Comparison of ENCODE assay signal across 28 cellular contexts in the genomic region with DNA sequence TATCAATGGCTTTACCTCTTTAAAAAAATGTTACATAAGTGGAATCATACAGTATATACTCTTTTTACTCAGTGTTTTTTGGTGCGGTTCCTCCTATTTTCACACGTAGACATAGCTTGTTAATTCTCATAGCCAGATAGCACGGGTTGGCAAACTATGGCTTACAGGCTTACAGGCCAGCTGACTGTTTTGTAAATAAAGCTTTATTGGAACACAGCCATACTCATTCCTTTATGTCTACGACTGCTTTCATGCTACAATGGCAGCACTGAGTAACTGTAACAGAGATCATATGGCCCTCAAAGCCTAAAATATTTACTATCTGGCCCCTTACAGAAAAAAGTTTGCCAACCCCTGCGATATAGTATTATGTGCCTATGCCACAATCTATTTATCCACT. TPM values are rescaled to one million over a fixed set of nuclear protein-coding genes. Genes with fewer than 3 reads are reported as not detected.
A peak's percentile ranks its signal among the peaks of the same experiment; 100 is the strongest.
DNase-seq lines count a peak whose midpoint lies in the region; ATAC-seq, FAIRE-seq and TF ChIP-seq lines count a peak whose summit lies in the region.
"Had no signal": no experiment of that assay in that cellular context is flagged by ENCODE, and none has a peak within 500 bp of the region (broad histone marks: within the 10 kb centered on the region; RNA-seq: fewer than 3 reads in every experiment).

No MANE protein-coding gene starts in this region.

- H3K4me1 Mint-ChIP-seq in WTC11 = peaks cover 8% of the 10 kb centered on the region

- peaks cover 25% of the 10 kb centered on the region for H3K27me3 Mint-ChIP-seq in WTC11 (ENCODE audit: low read depth)

- no peak overlapping the region for H3K4me3 Mint-ChIP-seq in WTC11
- H3K4me3 Mint-ChIP-seq: CD4-positive, alpha-beta T cell; T-helper 1 cell treated with Interleukin-12 subunit alpha and Interleukin-12 subunit beta and Interleukin-4 antibody, amounts not matched to agents 30 μg/mL and 1 μg/mL, for 36 hours had no signal

- H4K20me1 ChIP-seq in HepG2 (ENCODE audit: insufficient read depth, low read length) = no peaks in the 10 kb centered on the region
- H4K20me1 ChIP-seq: BLaER1 treated with 17β-estradiol and CSF1 and Interleukin-3, amounts not matched to agents 10 nM and 100 nM had no signal

- H3K9me3 ChIP-seq in HepG2 (ENCODE audit: low read length) (no peaks in the 10 kb centered on the region), right lobe of liver (no peaks in the 10 kb centered on the region), HAP-1 (no peaks in the 10 kb centered on the region)
- H3K9me3 ChIP-seq: A549; BLaER1 treated with 17β-estradiol and CSF1 and Interleukin-3, amounts not matched to agents 10 nM and 100 nM; Peyer's patch had no signal

- no peak overlapping the region for H3K9ac ChIP-seq in HepG2 (ENCODE audit: insufficient read depth, low read depth, low read length)
- H3K9ac ChIP-seq: BLaER1 treated with 17β-estradiol and CSF1 and Interleukin-3, amounts not matched to agents 10 nM and 100 nM; GM23248 had no signal

- H3K36me3 Mint-ChIP-seq in WTC11 = no peaks in the 10 kb centered on the region

- CTCF ChIA-PET in HepG2 (lab: Yijun Ruan, JAX; ENCODE audit: low intra/inter-chr PET ratio, low total read pairs) (no interaction called here), WTC11 (lab: Charles Lee) (no interaction called here)

- H3K27ac ChIP-seq in HepG2 (ENCODE audit: extremely low read length, insufficient read depth, low read length) (no peak overlapping the region), right lobe of liver (no peak overlapping the region), VCaP (peak overlapping the region; percentile 96)
- H3K27ac ChIP-seq: A549; BLaER1 treated with 17β-estradiol and CSF1 and Interleukin-3, amounts not matched to agents 10 nM and 100 nM; GM23248; Peyer's patch; SK-N-MC had no signal

- H3K27ac Mint-ChIP-seq in WTC11 = no peak overlapping the region
- H3K27ac Mint-ChIP-seq: CD4-positive, alpha-beta T cell; T-helper 1 cell treated with Interleukin-12 subunit alpha and Interleukin-12 subunit beta and Interleukin-4 antibody, amounts not matched to agents 30 μg/mL and 1 μg/mL, for 36 hours had no signal

- TF ChIP-seq CTCF in HepG2 (CRISPR knock-in tag; IDR thresholded peaks at IDR 0.05) (no peak), right lobe of liver (IDR thresholded peaks at IDR 0.05) (no peak), VCaP (conservative IDR thresholded peaks at IDR 0.05) (no peak), WTC11 (IDR thresholded peaks at IDR 0.05) (no peak)

- ATAC-seq in HepG2 = no peak
- ATAC-seq in right lobe of liver = no peak
- ATAC-seq in WTC11 = no peak
- ATAC-seq: A549 had no signal

- no TSS peak for BruUV-seq in HepG2 (replicated peaks; lab: Mats Ljungman, UMichigan)

- TF ChIP-seq POLR2A in HepG2 (IDR thresholded peaks at IDR 0.05; ENCODE audit: insufficient read depth in 1 of 2, low read depth in 2 of 2, low read length in 2 of 2) (no peak), right lobe of liver (IDR thresholded peaks at IDR 0.05) (no peak)

- H3K36me3 ChIP-seq in HepG2 (replicated peaks in 1 of 2; ENCODE audit: control insufficient read depth in 1 of 2, insufficient read depth in 2 of 2, low read length in 2 of 2) (no peaks in the 10 kb centered on the region), right lobe of liver (no peaks in the 10 kb centered on the region), HAP-1 (replicated peaks) (no peaks in the 10 kb centered on the region)
- H3K36me3 ChIP-seq: BLaER1 treated with 17β-estradiol and CSF1 and Interleukin-3, amounts not matched to agents 10 nM and 100 nM; Peyer's patch had no signal

- TF ChIP-seq EP300 in HepG2 (IDR thresholded peaks at IDR 0.05; ENCODE audit: low read depth in 2 of 2, low read length in 2 of 2) = no peak
- TF ChIP-seq EP300 in HepG2 (CRISPR knock-in tag; IDR thresholded peaks at IDR 0.05; ENCODE audit: borderline replicate concordance) = no peak

- H3K4me2 ChIP-seq in HepG2 (ENCODE audit: low read depth, low read length) = no peak overlapping the region
- H3K4me2 ChIP-seq: A549; BLaER1 treated with 17β-estradiol and CSF1 and Interleukin-3, amounts not matched to agents 10 nM and 100 nM had no signal

- TF ChIP-seq RAD21 in HepG2 (CRISPR knock-in tag; IDR thresholded peaks at IDR 0.05) = no peak

- peaks cover 0 to 10% of the 10 kb centered on the region in 2 experiments; a peak in 2 of 5 replicates for H3K27me3 ChIP-seq in HepG2 (ENCODE audit: control insufficient read depth in 1 of 2, insufficient read depth in 2 of 2, low read length in 2 of 2)
- H3K27me3 ChIP-seq in right lobe of liver = no peaks in the 10 kb centered on the region
- H3K27me3 ChIP-seq in HAP-1 (ENCODE audit: low read depth) = peaks cover 4% of the 10 kb centered on the region; the same call in 1 of the 2 replicates
- H3K27me3 ChIP-seq: Peyer's patch had no signal

- no peaks in the 10 kb centered on the region for H3K79me2 ChIP-seq in HepG2 (ENCODE audit: insufficient read depth, low read length)

- H3K9me3 Mint-ChIP-seq in WTC11 = no peaks in the 10 kb centered on the region
- H3K9me3 Mint-ChIP-seq: CD4-positive, alpha-beta T cell; T-helper 1 cell treated with Interleukin-12 subunit alpha and Interleukin-12 subunit beta and Interleukin-4 antibody, amounts not matched to agents 30 μg/mL and 1 μg/mL, for 36 hours had no signal

- intact Hi-C loops in HepG2 (cut with micrococcal nuclease; ENCODE audit: unreplicated experiment) = no loop called here
- intact Hi-C loops in right lobe of liver (cut with DNase I) = no loop called here

- POLR2A ChIA-PET in HepG2 (lab: Yijun Ruan, JAX) = no interaction called here
- POLR2A ChIA-PET in WTC11 (lab: Charles Lee) = no interaction called here

- H3K4me3 ChIP-seq in HepG2 (replicated peaks in 1 of 3; ENCODE audit: insufficient read depth in 1 of 3, low read depth in 2 of 3, low read length in 3 of 3) (no peak overlapping the region), right lobe of liver (no peak overlapping the region), HAP-1 (no peak overlapping the region)
- H3K4me3 ChIP-seq: A549; BLaER1 treated with 17β-estradiol and CSF1 and Interleukin-3, amounts not matched to agents 10 nM and 100 nM; GM23248; Peyer's patch; SK-N-MC had no signal

- DNase-seq in HepG2 (ENCODE audit: low spot score) (no peak), right lobe of liver (no peak), NCI-H2029 treated with DMSO at 0.1 percent for 48 hours (lab: John Stamatoyannopoulos, UW) (peak; percentile 46), NCI-H1092 (lab: John Stamatoyannopoulos, UW) (no peak), WTC11 (ENCODE audit: low spot score) (no peak), HAP-1 (ENCODE audit: low spot score in 2 of 2) (no peak), dedifferentiated amniotic fluid mesenchymal stem cell (ENCODE audit: extremely low spot score) (no peak)
- DNase-seq: AML-193; CD4-positive, alpha-beta T cell; COR-L47; GM23248; H7; KG1; MM.1S; NCI-H1417; NCI-H187; NCI-H2227 treated with DMSO at 0.1 percent for 48 hours; NCI-H524; NCI-H82; Peyer's patch; SIG-M5; SW 1271 had no signal

- in situ Hi-C loops in HepG2 (cut with HindIII; ENCODE audit: extremely low pct_ligation_motif_present, low pct_unique_long_range_greater_than_20kb) = no loop called here
- in situ Hi-C loops in HAP-1 (cut with MboI; ENCODE audit: low sequenced_read_pairs) = no loop called here

- no peak for FAIRE-seq in HepG2 (lab: Jason Lieb, UNC)
- FAIRE-seq: A549, G401.6 had no signal

- H2AFZ ChIP-seq in HepG2 (ENCODE audit: low read length) = no peak overlapping the region
- H2AFZ ChIP-seq: GM23248 had no signal

- 33% methylated on average over 5 of the region's 5 CpGs for WGBS in HepG2 (ENCODE audit: low lambda C conversion rate)
- 76% methylated on average over 5 of the region's 5 CpGs for WGBS in right lobe of liver (ENCODE audit: insufficient coverage, low coverage, low lambda C conversion rate, missing lambda C conversion rate)

- H3K4me1 ChIP-seq in HepG2 (ENCODE audit: insufficient read depth, low read length) = peaks cover 10% of the 10 kb centered on the region
- peaks cover 0 to 4% (median 0%) of the 10 kb centered on the region in 4 donors for H3K4me1 ChIP-seq in right lobe of liver
- peaks cover 18% of the 10 kb centered on the region for H3K4me1 ChIP-seq in HAP-1
- H3K4me1 ChIP-seq: A549 had no signal

TF ChIP-seq in HepG2, 621 proteins besides CTCF, POLR2A, EP300 and RAD21 (continues in another document):
- no peak for TF ChIP-seq CENPX (CRISPR knock-in tag; IDR thresholded peaks at IDR 0.05)
- TF ChIP-seq FOXK2 (IDR thresholded peaks at IDR 0.05) = no peak
- no peak for TF ChIP-seq ZNF572 (CRISPR knock-in tag; IDR thresholded peaks at IDR 0.05)
- no peak for TF ChIP-seq ZNF33A (CRISPR knock-in tag; IDR thresholded peaks at IDR 0.05; ENCODE audit: borderline replicate concordance)

TF ChIP-seq in WTC11, 78 proteins besides CTCF, POLR2A, EP300 and RAD21 (continues in another document):
- TF ChIP-seq MXD4 (CRISPR knock-in tag; IDR thresholded peaks at IDR 0.05; ENCODE audit: borderline replicate concordance) (no peak), ATF1 (CRISPR knock-in tag; IDR thresholded peaks at IDR 0.05) (no peak)

RNA-seq across cellular contexts. Expression of gene DAAM1, which starts 5.8 kb away (rescaled TPM):
- 24.5 and 31.2 TPM in 2 replicates for total RNA-seq in HepG2 (2016; rRNA removed; fragmentation: Illumina TruSeq; extraction: Trizol)
- 2.9 and 3.1 TPM in 2 replicates for total RNA-seq in HepG2 (2016; cell fraction: cytosol; rRNA removed; fragmentation: Illumina TruSeq; extraction: Trizol; ENCODE audit: low read depth)
- total RNA-seq in HepG2 (2016; cell fraction: insoluble cytoplasmic fraction; rRNA removed; fragmentation: Illumina TruSeq; extraction: Trizol) = 25.6 and 31.0 TPM in 2 replicates
- 7.0 and 8.7 TPM in 2 replicates for total RNA-seq in HepG2 (2016; cell fraction: membrane; rRNA removed; fragmentation: Illumina TruSeq; extraction: Trizol)
- total RNA-seq in HepG2 (2016; cell fraction: nucleus; rRNA removed; fragmentation: Illumina TruSeq; extraction: Trizol) = 50.3 and 52.6 TPM in 2 replicates
- 6.8 and 10.9 TPM in 2 replicates for polyA plus RNA-seq in HepG2 (2011; rRNA removed)
- 4.0 and 9.7 TPM in 2 replicates for polyA plus RNA-seq in HepG2 (2011; cell fraction: cytosol; rRNA removed)
- polyA plus RNA-seq in HepG2 (2011; cell fraction: nucleus; rRNA removed) = 9.9 and 23.8 TPM in 2 replicates
- 20.7 and 21.6 TPM in 2 replicates for polyA plus RNA-seq in HepG2 (2012)
- polyA plus RNA-seq in HepG2 (2016; cell fraction: cytosol; fragmentation: Illumina TruSeq; extraction: Trizol; ENCODE audit: low read depth) = 0.61 and 0.62 TPM in 2 replicates
- polyA plus RNA-seq in HepG2 (2016; cell fraction: insoluble cytoplasmic fraction; fragmentation: Illumina TruSeq; extraction: Trizol; ENCODE audit: low read depth) = 20.3 and 24.6 TPM in 2 replicates
- 0.97 and 1.4 TPM in 2 replicates for polyA plus RNA-seq in HepG2 (2016; cell fraction: membrane; fragmentation: Illumina TruSeq; extraction: Trizol; ENCODE audit: low read depth)
- polyA plus RNA-seq in HepG2 (2016; cell fraction: nucleus; fragmentation: Illumina TruSeq; extraction: Trizol; ENCODE audit: insufficient read depth, low read depth) = 29.5 and 31.8 TPM in 2 replicates
- polyA minus RNA-seq in HepG2 (2011; rRNA and poly(A)+ RNA removed; ENCODE audit: low replicate concordance) = 12.6 and 17.7 TPM in 2 replicates
- 12.2 and 17.8 TPM in 2 replicates for polyA minus RNA-seq in HepG2 (2011; cell fraction: cytosol; rRNA and poly(A)+ RNA removed)
- polyA minus RNA-seq in HepG2 (2011; cell fraction: nucleus; rRNA and poly(A)+ RNA removed) = 106 and 124 TPM in 2 replicates
- 10 to 100 TPM; 17.2 to 43.6 (median 25.3) TPM for total RNA-seq in right lobe of liver
- total RNA-seq in WTC11 (2021) = 21.7 to 30.4 TPM (median 30.4 TPM) in 3 replicates
